8 cellular contexts compared by ENCODE assay signal in genomic region chr7:27143022-27143949, GRCh38. TPM values are rescaled to one million over a fixed set of nuclear protein-coding genes. Genes with fewer than 3 reads are reported as not detected.
DNase-seq lines count a peak whose midpoint lies in the region; ATAC-seq, FAIRE-seq and TF ChIP-seq lines count a peak whose summit lies in the region.

Gene HOXA5 (minus strand): TSS chr7:27143681. CDS start chr7:27143607, 74 bp downstream.

- H4K5ac ChIP-seq in H1 (ENCODE audit: insufficient read length, low read depth, low read length): no peak within 1 kb of the TSS

- no peaks in the 10 kb centered on the region for H3K79me1 ChIP-seq in H1 (ENCODE audit: low read depth, low read length)

- CTCF ChIA-PET in GM10248 (lab: Yijun Ruan, JAX) (interaction anchor here (1.0 to 1.8 kb wide), 9 partner anchors 8 to 461 kb away, joined by 3 to 6 read pairs (median 4); no protein-coding TSS in a partner anchor), H1 (lab: Charles Lee; ENCODE audit: partially characterized antibody) (interaction anchor here (0.7 to 12.5 kb wide), 42 partner anchors 9 to 1287 kb away, joined by 3 to 123 read pairs (median 6); partner anchors contain the start of genes HOXA1, HOXA10, HOXA3 and HOXA4)

- peaks cover 0 to 9% (median 5%) of the 10 kb centered on the region in 4 experiments; a peak in 5 of 7 replicates for H3K4me1 ChIP-seq in H1 (replicated peaks in 1 of 4; ENCODE audit: control insufficient read depth in 3 of 4, insufficient read depth in 4 of 4, low read length in 3 of 4)
- peaks cover 11% of the 10 kb centered on the region for H3K4me1 ChIP-seq in mononuclear cell (ENCODE audit: insufficient read depth, low read length)

- TF ChIP-seq EP300 in H1 (IDR thresholded peaks at IDR 0.05; ENCODE audit: borderline replicate concordance in 1 of 2, low read depth in 2 of 2, low read length in 2 of 2): no peak

- peak within 1 kb of the TSS; percentile 81 for H4K8ac ChIP-seq in H1 (ENCODE audit: extremely low read depth, insufficient read depth, low read length)

- DNase-seq in GM10248 (ENCODE audit: extremely low spot score): no peak
- DNase-seq in NCI-H510A (lab: John Stamatoyannopoulos, UW): peak; percentile 82
- DNase-seq in H1 (ENCODE audit: low read depth in 1 of 2, low spot score in 2 of 2): peak; percentile 78 to 96
- DNase-seq in OCI-M2 (lab: John Stamatoyannopoulos, UW; ENCODE audit: unreplicated experiment): no peak
- DNase-seq in DMS153 (lab: John Stamatoyannopoulos, UW): no peak
- no peak for DNase-seq in anterior cingulate cortex (lab: John Stamatoyannopoulos, UW)

- peak; percentile 93 to 97 for TF ChIP-seq RAD21 in H1 (IDR thresholded peaks at IDR 0.05 in 1 of 2, conservative IDR thresholded peaks at IDR 0.05 in 1 of 2; ENCODE audit: low read depth in 2 of 2, low read length in 2 of 2)

- peaks cover 9% of the 10 kb centered on the region for H3K23me2 ChIP-seq in H1 (ENCODE audit: low read depth, low read length)

- no peak within 1 kb of the TSS for H3K14ac ChIP-seq in H1 (ENCODE audit: insufficient read length)

- peak within 1 kb of the TSS; percentile 70 for H3K4me2 ChIP-seq in H1 (ENCODE audit: insufficient read depth in 1 of 2, low read depth in 2 of 2, low read length in 2 of 2)

- H2BK12ac ChIP-seq in H1 (ENCODE audit: low read depth, low read length): no peak within 1 kb of the TSS

- H3K9me3 ChIP-seq in H1 (ENCODE audit: insufficient read depth in 2 of 2, low read depth in 1 of 2, low read length in 1 of 2) (peaks cover 0 to 3% of the 10 kb centered on the region in 2 experiments; a peak in 1 of 4 replicates), mononuclear cell (ENCODE audit: low read depth, low read length) (no peaks in the 10 kb centered on the region)

- H3K79me2 ChIP-seq in H1 (ENCODE audit: control insufficient read depth in 1 of 2, insufficient read depth in 2 of 2, low read length in 2 of 2): no peaks in the 10 kb centered on the region

- TF ChIP-seq CTCF in GM10248 (IDR thresholded peaks at IDR 0.05; ENCODE audit: control extremely low read depth, extremely low read depth, low read depth, missing control alignments) (peak; percentile 2), H1 (IDR thresholded peaks at IDR 0.05; ENCODE audit: control extremely low read depth in 1 of 3, insufficient read depth in 1 of 3, low read depth in 1 of 3, low read length in 3 of 3) (peak in 2 of 3 experiments; percentile 91 to 97; a peak in 3 of 4 replicates)

- H3K4ac ChIP-seq in H1 (replicated peaks; ENCODE audit: insufficient read length, low read depth, low read length): no peak within 1 kb of the TSS

- H2BK120ac ChIP-seq in H1 (replicated peaks; ENCODE audit: low read depth, low read length): no peak within 1 kb of the TSS

- WGBS in H1 (ENCODE audit: extremely low coverage in 1 of 2, insufficient coverage in 1 of 2, insufficient read length in 1 of 2, insufficient replicate concordance in 2 of 2, low coverage in 1 of 2, low lambda C conversion rate in 2 of 2, missing lambda C conversion rate in 1 of 2), 2 experiments: 4% methylated on average over 79 of the region's 86 CpGs; no CpG with 5 or more reads in 1 of the 2 experiments

- H4K20me1 ChIP-seq in H1 (replicated peaks in 1 of 2; ENCODE audit: control insufficient read depth in 1 of 2, insufficient read depth in 2 of 2, low read length in 2 of 2): peaks cover 22 to 27% of the 10 kb centered on the region in 2 experiments

- POLR2A ChIA-PET in GM10248 (lab: Yijun Ruan, JAX) (no interaction called here), H1 (lab: Charles Lee; ENCODE audit: partially characterized antibody) (interaction anchor here (1.4 kb wide), 1 partner anchor 9 kb away, joined by 5 read pairs; the partner anchor contains the start of gene HOXA3)

- H3K27me3 ChIP-seq in H1 (replicated peaks in 1 of 4; ENCODE audit: control insufficient read depth in 3 of 4, extremely low read depth in 1 of 4, insufficient read depth in 3 of 4, low read length in 3 of 4) (peaks cover 97 to 100% (median 99%) of the 10 kb centered on the region in 4 experiments), mononuclear cell (ENCODE audit: insufficient read depth, low read length) (peaks cover 38% of the 10 kb centered on the region)

- no peak within 1 kb of the TSS for H2AK5ac ChIP-seq in H1 (ENCODE audit: low read depth, low read length)

- ATAC-seq in HG03159 (IDR thresholded peaks at IDR 0.05; ENCODE audit: unreplicated experiment): no peak

- H3K27ac ChIP-seq in H1 (ENCODE audit: low read depth, low read length): no peak within 1 kb of the TSS

- H3K4me3 ChIP-seq in H1 (ENCODE audit: extremely low read depth in 1 of 4, insufficient read depth in 2 of 4, low read depth in 3 of 4, low read length in 4 of 4) (peak within 1 kb of the TSS; percentile 16 to 59 (median 24); a peak in 7 of 8 replicates), mononuclear cell (ENCODE audit: low read length) (peak within 1 kb of the TSS; percentile 20)

- no peak within 1 kb of the TSS for H4K91ac ChIP-seq in H1 (replicated peaks; ENCODE audit: insufficient read length, low read length)

- H3K23ac ChIP-seq in H1 (ENCODE audit: insufficient read length): no peak within 1 kb of the TSS

- no peak within 1 kb of the TSS for H2BK20ac ChIP-seq in H1 (ENCODE audit: low read length)

- peak; percentile 94 for FAIRE-seq in H1 (lab: Jason Lieb, UNC)

- no peak within 1 kb of the TSS for H2BK5ac ChIP-seq in H1 (ENCODE audit: low read depth, low read length)

- H3K9ac ChIP-seq in H1 (replicated peaks in 1 of 4; ENCODE audit: extremely low read depth in 1 of 4, low read depth in 3 of 4, low read length in 3 of 4): no peak within 1 kb of the TSS

- no peak within 1 kb of the TSS for H3K56ac ChIP-seq in H1 (replicated peaks; ENCODE audit: insufficient read length, low read depth, low read length)

- no peak within 1 kb of the TSS for H3K18ac ChIP-seq in H1 (ENCODE audit: extremely low read depth, low read length)

- TF ChIP-seq POLR2A in H1 (IDR thresholded peaks at IDR 0.05; ENCODE audit: control extremely low read depth in 1 of 2, low read depth in 2 of 2, low read length in 2 of 2): no peak

- H2BK15ac ChIP-seq in H1 (ENCODE audit: low read length): no peak within 1 kb of the TSS

- H2AFZ ChIP-seq in H1 (ENCODE audit: low read length): no peak within 1 kb of the TSS

- H3K36me3 ChIP-seq in H1 (ENCODE audit: control insufficient read depth in 2 of 4, insufficient read depth in 4 of 4, low read length in 3 of 4): peaks cover 0 to 6% (median 0%) of the 10 kb centered on the region in 4 experiments; a peak in 1 of 8 replicates

TF ChIP-seq in H1, 55 proteins besides CTCF, POLR2A, EP300 and RAD21 (continues in another document):
- TF ChIP-seq E2F6 (IDR thresholded peaks at IDR 0.05) (peak; percentile 45), ATF3 (IDR thresholded peaks at IDR 0.05; ENCODE audit: insufficient read depth, low read depth, low read length) (no peak; the same call in 1 of the 2 replicates), KDM5A (IDR thresholded peaks at IDR 0.05; ENCODE audit: low read length) (peak; percentile 71; the same call in 1 of the 2 replicates), MAX (IDR thresholded peaks at IDR 0.05) (peak; percentile 79), SUZ12 (IDR thresholded peaks at IDR 0.05; ENCODE audit: low read length) (peak; percentile 91), CEBPB (IDR thresholded peaks at IDR 0.05; ENCODE audit: low read depth, low read length) (0 out of 2 replicates have a peak, but pooled peaks have one; percentile 1), CREB1 (IDR thresholded peaks at IDR 0.05) (peak; percentile 37; the same call in 1 of the 2 replicates), TEAD4 (IDR thresholded peaks at IDR 0.05; ENCODE audit: low read depth, low read length) (peak; percentile 48), KDM4A (IDR thresholded peaks at IDR 0.05; ENCODE audit: low read depth, low read length, severe bottlenecking) (peak; percentile 75), USF2 (IDR thresholded peaks at IDR 0.05; ENCODE audit: low read length) (peak; percentile 69), RNF2 (IDR thresholded peaks at IDR 0.05; ENCODE audit: borderline replicate concordance, low read depth, low read length, missing control alignments, poor library complexity, severe bottlenecking) (peak; percentile 14), RFX5 (IDR thresholded peaks at IDR 0.05; ENCODE audit: borderline replicate concordance, low read depth, low read length) (no peak), EZH2 (IDR thresholded peaks at IDR 0.05; ENCODE audit: low read depth, low read length, severe bottlenecking) (peak; percentile 90), GTF2F1 (IDR thresholded peaks at IDR 0.05; ENCODE audit: borderline replicate concordance, low read depth, low read length) (no peak)

RNA-seq across cellular contexts. Expression of gene HOXA5, which starts in this region (rescaled TPM):
- not detected in 2 replicates for total RNA-seq in H1 (2021; fragmentation: NEBNext Ultra II Directional; extraction: Animal tissue kit (Norgen Biotek cat#: 25700))
- not detected in 2 replicates for polyA plus RNA-seq in H1 (2011; rRNA removed)
- not detected for polyA plus RNA-seq in H1 (2011; cell fraction: cytosol; rRNA removed)
- polyA plus RNA-seq in H1 (2011; cell fraction: nucleus; rRNA removed): not detected
- not detected in 4 replicates for polyA plus RNA-seq in H1 (2012, experiment 1 of 2)
- not detected for polyA plus RNA-seq in H1 (2012, experiment 2 of 2)
- not detected for polyA plus RNA-seq in H1 (2013, experiment 1 of 2)
- polyA plus RNA-seq in H1 (2013, experiment 2 of 2): not detected
- not detected in 2 replicates for polyA minus RNA-seq in H1 (2011; rRNA and poly(A)+ RNA removed)
- polyA minus RNA-seq in H1 (2011; cell fraction: cytosol; rRNA and poly(A)+ RNA removed): not detected
- polyA minus RNA-seq in H1 (2011; cell fraction: nucleus; rRNA and poly(A)+ RNA removed): not detected
- 3.0 TPM for total RNA-seq in mononuclear cell

Comparison
In these comparisons a context has a peak if more than half of its experiments do, and no peak if none do; other contexts are left out.
1. Peak in DNase-seq, H3K4me3 ChIP-seq and H3K4me2 ChIP-seq in H1; RNA of the gene not detected or under 1 TPM.